ENCODE assay signal across 14 cellular contexts in genomic region chr2:219968685-219969345, GRCh38.
DNase-seq lines count a peak whose midpoint lies in the region; ATAC-seq, FAIRE-seq and TF ChIP-seq lines count a peak whose summit lies in the region.
"Had no signal": no experiment of that assay in that cellular context is flagged by ENCODE, and none has a peak within 500 bp of the region (broad histone marks: within the 10 kb centered on the region; RNA-seq: fewer than 3 reads in every experiment).

No MANE protein-coding gene starts in this region.

- intact Hi-C loops in vagina (cut with DNase I), result no loop called here
- intact Hi-C loops in left ventricle myocardium superior (cut with micrococcal nuclease), result no loop called here

- H3K4me2 ChIP-seq in astrocyte (ENCODE audit: low read length) (peak overlapping the region; percentile 30), mesenchymal stem cell (ENCODE audit: low read length, poor library complexity, severe bottlenecking) (no peak overlapping the region)

- H3K79me1 ChIP-seq in mesenchymal stem cell (replicated peaks; ENCODE audit: low read length, poor library complexity, severe bottlenecking), result no peaks in the 10 kb centered on the region

- H2AFZ ChIP-seq in astrocyte (ENCODE audit: low read depth, low read length) (no peak overlapping the region), mesenchymal stem cell (ENCODE audit: low read depth, low read length) (no peak overlapping the region)

- H2BK12ac ChIP-seq in mesenchymal stem cell (ENCODE audit: low read length in 2 of 2), result no peak overlapping the region

- H3K9ac ChIP-seq in astrocyte (ENCODE audit: low read length) (no peak overlapping the region), mesenchymal stem cell (ENCODE audit: low read length) (peak overlapping the region; percentile 79)

- no peak overlapping the region for H2BK15ac ChIP-seq in mesenchymal stem cell (ENCODE audit: low read depth, poor library complexity, severe bottlenecking)

- in situ Hi-C loops in Caki2 (cut with HindIII; ENCODE audit: low pct_unique_long_range_greater_than_20kb, low sequenced_read_pairs), result no loop called here

- peak; percentile 12 for DNase-seq in Caki2 (ENCODE audit: low read depth)
- DNase-seq in HT1080 (ENCODE audit: low read depth), result peak; percentile 97
- peak; percentile 65 for DNase-seq in astrocyte (ENCODE audit: low read depth)
- DNase-seq in mesenchymal stem cell, result no peak
- DNase-seq in activated CD8-positive, alpha-beta memory T cell treated with anti-CD3 and anti-CD28 coated beads for 24 hours, result no peak
- DNase-seq in vagina (ENCODE audit: extremely low spot score in 2 of 2), result no peak
- DNase-seq in RKO (ENCODE audit: low spot score), result no peak
- DNase-seq in left ventricle myocardium superior, result no peak
- DNase-seq: BE2C, DMS79 treated with DMSO at 0.1 percent for 48 hours, midbrain, NCI-H187, T-helper 9 cell had no signal

- H4K8ac ChIP-seq in mesenchymal stem cell (ENCODE audit: low read length), result no peak overlapping the region

- H3K9me3 Mint-ChIP-seq in astrocyte (ENCODE audit: unreplicated experiment), result peaks cover 3% of the 10 kb centered on the region

- H3K18ac ChIP-seq in mesenchymal stem cell (ENCODE audit: low read depth in 1 of 2, low read length in 2 of 2), result no peak overlapping the region

- H3K9me3 ChIP-seq in astrocyte (ENCODE audit: insufficient read depth, low read depth, low read length) (no peaks in the 10 kb centered on the region), mesenchymal stem cell (ENCODE audit: control insufficient read depth, low read length) (no peaks in the 10 kb centered on the region), vagina (no peaks in the 10 kb centered on the region)
- H3K9me3 ChIP-seq: BE2C had no signal

- TF ChIP-seq CTCF in astrocyte (IDR thresholded peaks at IDR 0.05; ENCODE audit: insufficient read depth, low read depth, low read length) (no peak), vagina (IDR thresholded peaks at IDR 0.05) (no peak)

- H3K27me3 Mint-ChIP-seq in astrocyte (ENCODE audit: low read depth, unreplicated experiment), result peaks cover 6% of the 10 kb centered on the region

- no peak overlapping the region for H3K23ac ChIP-seq in mesenchymal stem cell (ENCODE audit: low read length in 2 of 2)

- no peaks in the 10 kb centered on the region for H3K79me2 ChIP-seq in astrocyte (ENCODE audit: insufficient read depth, low read length)

- H2BK120ac ChIP-seq in mesenchymal stem cell (ENCODE audit: low read depth, low read length), result no peak overlapping the region

- H3K27me3 ChIP-seq in astrocyte (ENCODE audit: insufficient read depth, low read length), result no peaks in the 10 kb centered on the region
- no peaks in the 10 kb centered on the region for H3K27me3 ChIP-seq in mesenchymal stem cell (ENCODE audit: control insufficient read depth in 1 of 2, insufficient read depth in 1 of 2, low read length in 2 of 2)
- no peaks in the 10 kb centered on the region for H3K27me3 ChIP-seq in vagina
- H3K27me3 ChIP-seq: BE2C, dorsolateral prefrontal cortex had no signal

- no peaks in the 10 kb centered on the region for H3K36me3 ChIP-seq in astrocyte (ENCODE audit: insufficient read depth, low read length)
- H3K36me3 ChIP-seq in mesenchymal stem cell (ENCODE audit: control insufficient read depth in 1 of 2, insufficient read depth in 2 of 2, low read depth in 1 of 2, low read length in 2 of 2), result no peaks in the 10 kb centered on the region
- H3K36me3 ChIP-seq in vagina, result no peaks in the 10 kb centered on the region
- H3K36me3 ChIP-seq: BE2C had no signal

- H3K4me1 ChIP-seq in astrocyte (ENCODE audit: insufficient read depth, low read length), result peaks cover 7% of the 10 kb centered on the region
- H3K4me1 ChIP-seq in mesenchymal stem cell (ENCODE audit: control insufficient read depth, insufficient read depth, low read depth, low read length), result no peaks in the 10 kb centered on the region
- H3K4me1 ChIP-seq in vagina, result no peaks in the 10 kb centered on the region
- H3K4me1 ChIP-seq: BE2C had no signal

- no peak overlapping the region for H2AK5ac ChIP-seq in mesenchymal stem cell (ENCODE audit: low read length, severe bottlenecking)

- no peak for TF ChIP-seq POLR2A in vagina (IDR thresholded peaks at IDR 0.05)

- H3K27ac ChIP-seq in astrocyte (ENCODE audit: low read depth, low read length) (peak overlapping the region; percentile 20), mesenchymal stem cell (ENCODE audit: low read length, poor library complexity, severe bottlenecking) (no peak overlapping the region), vagina (no peak overlapping the region)
- H3K27ac ChIP-seq: dorsolateral prefrontal cortex had no signal

- peaks cover 6% of the 10 kb centered on the region for H3K4me1 Mint-ChIP-seq in astrocyte (ENCODE audit: low read depth, unreplicated experiment)

- H3K4me3 ChIP-seq in astrocyte (ENCODE audit: insufficient read depth, low read depth, low read length) (no peak overlapping the region), mesenchymal stem cell (ENCODE audit: insufficient read depth in 1 of 2, low read depth in 1 of 2, low read length in 2 of 2) (no peak overlapping the region), vagina (no peak overlapping the region)
- H3K4me3 ChIP-seq: dorsolateral prefrontal cortex had no signal

- H3K4me3 Mint-ChIP-seq in astrocyte (ENCODE audit: unreplicated experiment), result no peak overlapping the region

- H4K20me1 ChIP-seq in astrocyte (ENCODE audit: insufficient read depth, low read length), result no peaks in the 10 kb centered on the region

- H3K27ac Mint-ChIP-seq in astrocyte (ENCODE audit: unreplicated experiment), result peak overlapping the region; percentile 8

- 80% methylated on average over 3 of the region's 6 CpGs for WGBS in mesenchymal stem cell

- ATAC-seq in left ventricle myocardium superior, result no peak

- H4K91ac ChIP-seq in mesenchymal stem cell (ENCODE audit: low read length), result no peak overlapping the region

- peak; percentile 83 for FAIRE-seq in astrocyte (lab: Jason Lieb, UNC)

- no peaks in the 10 kb centered on the region for H3K36me3 Mint-ChIP-seq in astrocyte (ENCODE audit: low read depth, unreplicated experiment)

- H3K14ac ChIP-seq in mesenchymal stem cell (ENCODE audit: low read length in 2 of 2), result no peak overlapping the region

- no peak overlapping the region for H2BK5ac ChIP-seq in mesenchymal stem cell (ENCODE audit: low read depth, low read length, poor library complexity, severe bottlenecking)

- H3K4ac ChIP-seq in mesenchymal stem cell (ENCODE audit: low read depth in 1 of 2, low read length in 2 of 2), result no peak overlapping the region

Comparison
In these comparisons a context has a peak if more than half of its experiments do, and no peak if none do; other contexts are left out.
1. DNase-seq: peak in Caki2 (single experiment), HT1080 (single experiment) and astrocyte (single experiment); none in mesenchymal stem cell (single experiment), activated CD8-positive, alpha-beta memory T cell treated with anti-CD3 and anti-CD28 coated beads for 24 hours (single experiment), vagina (0 of 2), RKO (single experiment) and left ventricle myocardium superior (single experiment).